24 cellular contexts compared by ENCODE assay signal in the genomic region with DNA sequence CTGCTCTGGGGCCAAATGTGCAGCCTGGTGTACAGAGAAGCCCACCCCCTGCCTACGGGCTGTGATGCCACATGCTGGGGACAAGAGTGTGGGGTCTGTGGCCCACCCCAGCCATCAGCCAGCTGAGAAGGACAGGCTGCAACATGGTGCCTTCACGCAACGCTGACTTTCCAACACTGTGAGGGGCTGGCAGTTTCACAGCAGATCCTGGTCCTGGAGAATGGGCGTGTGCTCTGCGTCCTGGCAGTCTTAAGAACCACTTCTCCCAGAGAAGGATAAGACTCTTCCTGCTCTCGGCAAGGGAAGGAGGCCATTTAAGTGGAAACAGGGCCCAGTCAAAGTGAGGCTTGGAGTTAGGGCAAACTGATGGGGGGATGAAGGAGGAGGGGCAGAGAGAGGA. TPM values are rescaled to one million over a fixed set of nuclear protein-coding genes. Genes with fewer than 3 reads are reported as not detected.
"Had no signal": no experiment of that assay in that cellular context is flagged by ENCODE, and none has a peak within 500 bp of the region (broad histone marks: within the 10 kb centered on the region; RNA-seq: fewer than 3 reads in every experiment).

No MANE protein-coding gene starts in this region.

- H3K9me3 Mint-ChIP-seq: activated B cell treated with CpG ODN at 0.5 μM for 24 hours; activated CD4-positive, alpha-beta T cell treated with anti-CD3 and anti-CD28 coated beads, Interleukin-2, amount 10 ng/mL, durations not matched to agents 24 days and 14 days; activated naive CD4-positive, alpha-beta T cell treated with anti-CD3 and anti-CD28 coated beads, Interleukin-2, amount 50 U/mL, for 24 hours; activated T-cell treated with anti-CD3 and anti-CD28 coated beads, Interleukin-2, amount 50 U/mL, for 24 hours; activated T-helper 1 cell treated with anti-CD3 and anti-CD28 coated beads, Interleukin-12 subunit alpha, Interleukin-12 subunit beta, Interleukin-2, Interleukin-4 antibody, amounts not matched to agents 30 ng/mL and 10 ng/mL and 1 ng/mL, durations not matched to agents 14 hours and 24 hours and 36 hours; T-helper 1 cell treated with Interleukin-12 subunit alpha and Interleukin-12 subunit beta and Interleukin-4 antibody, amounts not matched to agents 30 μg/mL and 1 μg/mL, for 36 hours had no signal

- H3K36me3 Mint-ChIP-seq: activated CD8-positive, alpha-beta memory T cell treated with anti-CD3 and anti-CD28 coated beads, Interleukin-2, amount 10 ng/mL, durations not matched to agents 7 days and 5 days; activated naive CD4-positive, alpha-beta T cell treated with anti-CD3 and anti-CD28 coated beads, Interleukin-2, amount 50 U/mL, for 24 hours had no signal

- H3K4me3 Mint-ChIP-seq: activated B cell treated with CpG ODN at 0.5 μM for 24 hours; activated CD4-positive, alpha-beta T cell treated with anti-CD3 and anti-CD28 coated beads, Interleukin-2, amount 10 ng/mL, durations not matched to agents 24 days and 14 days; activated CD8-positive, alpha-beta memory T cell treated with anti-CD3 and anti-CD28 coated beads, Interleukin-2, amount 10 ng/mL, durations not matched to agents 7 days and 5 days; activated naive CD4-positive, alpha-beta T cell treated with anti-CD3 and anti-CD28 coated beads, Interleukin-2, amount 50 U/mL, for 24 hours; activated T-cell treated with anti-CD3 and anti-CD28 coated beads, Interleukin-2, amount 50 U/mL, for 24 hours; activated T-helper 1 cell treated with anti-CD3 and anti-CD28 coated beads, Interleukin-12 subunit alpha, Interleukin-12 subunit beta, Interleukin-2, Interleukin-4 antibody, amounts not matched to agents 30 ng/mL and 10 ng/mL and 1 ng/mL, durations not matched to agents 14 hours and 24 hours and 36 hours; T-helper 1 cell treated with Interleukin-12 subunit alpha and Interleukin-12 subunit beta and Interleukin-4 antibody, amounts not matched to agents 30 μg/mL and 1 μg/mL, for 36 hours had no signal

- DNase-seq: activated B cell treated with CpG ODN at 0.5 μM for 24 hours; activated CD4-positive, alpha-beta T cell treated with anti-CD3 and anti-CD28 coated beads for 1 hour; activated CD4-positive, alpha-beta T cell treated with anti-CD3 and anti-CD28 coated beads, Interleukin-2, amount 10 ng/mL, durations not matched to agents 24 days and 14 days; activated CD4-positive, alpha-beta T cell treated with anti-CD3 and anti-CD28 coated beads, Interleukin-2, amount 50 U/mL, for 48 hours; activated CD8-positive, alpha-beta memory T cell treated with anti-CD3 and anti-CD28 coated beads, Interleukin-2, amount 10 ng/mL, durations not matched to agents 7 days and 5 days; activated effector memory CD4-positive, alpha-beta T cell treated with Interleukin-2 at 50 U/mL for 16 hours; activated naive CD4-positive, alpha-beta T cell; activated T-cell treated with anti-CD3 and anti-CD28 coated beads, Interleukin-2, amount 50 U/mL, for 24 hours; aorta; central memory CD4-positive, alpha-beta T cell; Kasumi-1; NCI-H1105 treated with DMSO at 0.1 percent for 48 hours; NCI-H146; NCI-H187 treated with DMSO at 0.1 percent for 48 hours; NCI-H2081 treated with DMSO at 0.1 percent for 48 hours; NCI-H446; NCI-H524; PC-3; SHP77 treated with DMSO at 0.1 percent for 48 hours had no signal

- H3K27ac Mint-ChIP-seq: activated B cell treated with CpG ODN at 0.5 μM for 24 hours; activated CD4-positive, alpha-beta T cell treated with anti-CD3 and anti-CD28 coated beads, Interleukin-2, amount 10 ng/mL, durations not matched to agents 24 days and 14 days; activated CD8-positive, alpha-beta memory T cell treated with anti-CD3 and anti-CD28 coated beads, Interleukin-2, amount 10 ng/mL, durations not matched to agents 7 days and 5 days; activated naive CD4-positive, alpha-beta T cell treated with anti-CD3 and anti-CD28 coated beads, Interleukin-2, amount 50 U/mL, for 24 hours; activated T-cell treated with anti-CD3 and anti-CD28 coated beads, Interleukin-2, amount 50 U/mL, for 24 hours; activated T-helper 1 cell treated with anti-CD3 and anti-CD28 coated beads, Interleukin-12 subunit alpha, Interleukin-12 subunit beta, Interleukin-2, Interleukin-4 antibody, amounts not matched to agents 30 ng/mL and 10 ng/mL and 1 ng/mL, durations not matched to agents 14 hours and 24 hours and 36 hours; T-helper 1 cell treated with Interleukin-12 subunit alpha and Interleukin-12 subunit beta and Interleukin-4 antibody, amounts not matched to agents 30 μg/mL and 1 μg/mL, for 36 hours had no signal

RNA-seq across cellular contexts. Expression of a gene that starts 4.6 kb away (rescaled TPM):
- total RNA-seq: activated B cell treated with CpG ODN at 0.5 μM for 24 hours; activated CD8-positive, alpha-beta memory T cell treated with anti-CD3 and anti-CD28 coated beads, Interleukin-2, amount 10 ng/mL, durations not matched to agents 7 days and 5 days; bronchial epithelial cell had no signal

RNA-seq across cellular contexts. Expression of a gene that starts 49.9 kb away (rescaled TPM):
- total RNA-seq: activated B cell treated with CpG ODN at 0.5 μM for 24 hours; activated CD4-positive, alpha-beta T cell treated with anti-CD3 and anti-CD28 coated beads, Interleukin-2, amount 10 ng/mL, durations not matched to agents 24 days and 14 days; activated CD8-positive, alpha-beta memory T cell treated with anti-CD3 and anti-CD28 coated beads, Interleukin-2, amount 10 ng/mL, durations not matched to agents 7 days and 5 days; activated T-helper 1 cell treated with anti-CD3 and anti-CD28 coated beads, Interleukin-12 subunit alpha, Interleukin-12 subunit beta, Interleukin-2, Interleukin-4 antibody, amounts not matched to agents 30 ng/mL and 10 ng/mL and 1 ng/mL, durations not matched to agents 14 hours and 24 hours and 36 hours; aorta; bronchial epithelial cell; PC-3; SK-MEL-5 had no signal
